Comparison of ENCODE assay signal across 8 cellular contexts in the genomic region with DNA sequence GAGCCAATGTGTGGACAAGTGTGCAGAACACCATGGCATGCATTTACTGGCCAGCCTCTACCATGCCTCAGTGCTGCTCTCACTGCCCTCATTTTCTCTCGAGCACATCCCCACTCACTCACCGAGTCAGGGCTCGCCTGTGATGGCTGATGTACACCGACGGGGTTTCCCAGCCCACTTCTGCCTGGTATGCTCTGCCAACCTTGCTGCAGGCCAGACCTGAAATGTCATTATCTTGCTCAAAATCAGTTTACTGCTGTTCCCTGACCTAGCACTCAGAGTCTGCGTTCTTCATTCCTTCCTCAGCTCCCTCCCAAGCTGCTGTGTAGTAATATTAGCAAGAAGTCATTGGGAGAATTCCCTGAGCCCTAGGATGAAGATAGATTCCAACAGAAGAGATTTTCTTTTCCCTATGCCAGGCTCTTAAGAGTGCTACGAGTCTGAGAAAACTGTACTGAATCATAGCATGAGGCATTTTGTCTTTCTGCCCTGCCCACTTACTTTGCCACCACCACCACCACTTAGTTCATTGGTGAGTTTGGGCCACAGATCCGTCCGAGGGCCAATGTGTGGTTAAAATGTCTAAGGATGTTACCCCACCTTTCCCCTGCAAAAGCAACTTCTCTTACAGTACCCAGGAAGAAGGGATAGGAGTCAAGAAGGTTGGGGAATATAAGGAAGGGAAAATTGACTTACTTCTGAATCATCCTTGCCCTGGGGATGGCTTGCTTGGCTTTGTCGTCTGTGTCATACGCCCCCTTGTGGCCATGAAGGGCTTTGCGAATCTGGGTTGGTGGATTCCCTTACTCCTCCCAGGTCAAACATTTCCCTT. TPM values are rescaled to one million over a fixed set of nuclear protein-coding genes. Genes with fewer than 3 reads are reported as not detected.
A peak's percentile ranks its signal among the peaks of the same experiment; 100 is the strongest.
DNase-seq lines count a peak whose midpoint lies in the region; ATAC-seq and TF ChIP-seq lines count a peak whose summit lies in the region.

No MANE protein-coding gene starts in this region.

- in situ Hi-C loops in G401 (cut with HindIII; ENCODE audit: low sequenced_read_pairs) = no loop called here

- DNase-seq in G401 (ENCODE audit: low spot score) = peak; percentile 54
- peak; percentile 67 for DNase-seq in NCI-H2227 (lab: John Stamatoyannopoulos, UW; ENCODE audit: unreplicated experiment)
- DNase-seq in activated B cell treated with CpG ODN at 0.5 μM for 24 hours = peak; percentile 29
- DNase-seq in central memory CD8-positive, alpha-beta T cell (ENCODE audit: low spot score in 2 of 2) = peak; percentile 21 to 22
- peak; percentile 71 for DNase-seq in left lobe of liver (ENCODE audit: low spot score)
- peak; percentile 50 to 55 for DNase-seq in stimulated activated CD4-positive, alpha-beta T cell treated with anti-CD3 and anti-CD28 coated beads, Interleukin-4, amount 100 ng/mL, for 4 hours

- H3K36me3 Mint-ChIP-seq in activated B cell treated with CpG ODN at 0.5 μM for 24 hours (ENCODE audit: low read depth) = no peaks in the 10 kb centered on the region
- no peaks in the 10 kb centered on the region for H3K36me3 Mint-ChIP-seq in central memory CD8-positive, alpha-beta T cell (ENCODE audit: insufficient read depth)

- no peaks in the 10 kb centered on the region for H3K4me1 Mint-ChIP-seq in activated B cell treated with CpG ODN at 0.5 μM for 24 hours
- no peaks in the 10 kb centered on the region for H3K4me1 Mint-ChIP-seq in central memory CD8-positive, alpha-beta T cell

- H3K4me3 Mint-ChIP-seq in activated B cell treated with CpG ODN at 0.5 μM for 24 hours = no peak overlapping the region
- H3K4me3 Mint-ChIP-seq in central memory CD8-positive, alpha-beta T cell = no peak overlapping the region

- H3K27ac Mint-ChIP-seq in activated B cell treated with CpG ODN at 0.5 μM for 24 hours = no peak overlapping the region
- H3K27ac Mint-ChIP-seq in central memory CD8-positive, alpha-beta T cell (ENCODE audit: low read depth) = no peak overlapping the region

- POLR2A ChIA-PET in activated B cell treated with CpG ODN at 0.5 μM for 24 hours (lab: Charles Lee) = no interaction called here

- H3K27me3 Mint-ChIP-seq in activated B cell treated with CpG ODN at 0.5 μM for 24 hours = no peaks in the 10 kb centered on the region
- peaks cover 8% of the 10 kb centered on the region for H3K27me3 Mint-ChIP-seq in central memory CD8-positive, alpha-beta T cell

- ATAC-seq in HG02763 (IDR thresholded peaks at IDR 0.05; ENCODE audit: unreplicated experiment) = peak; percentile 68
- ATAC-seq in activated B cell treated with CpG ODN at 0.5 μM for 24 hours (ENCODE audit: low read depth) = peak; percentile 56
- no peak for ATAC-seq in central memory CD8-positive, alpha-beta T cell (replicated peaks; ENCODE audit: extremely low read depth, poor library complexity, severe bottlenecking)
- ATAC-seq in left lobe of liver = peak; percentile 98
- no peak for ATAC-seq in GM18861 (IDR thresholded peaks at IDR 0.05; ENCODE audit: unreplicated experiment)

- intact Hi-C loops in activated B cell treated with CpG ODN at 0.5 μM for 24 hours (cut with micrococcal nuclease) = loop anchor here (2.0 kb wide), 1 partner anchor 51 kb away; the partner anchor contains the start of gene BMAL2

- H3K9me3 Mint-ChIP-seq in activated B cell treated with CpG ODN at 0.5 μM for 24 hours = no peaks in the 10 kb centered on the region
- no peaks in the 10 kb centered on the region for H3K9me3 Mint-ChIP-seq in central memory CD8-positive, alpha-beta T cell

- no peak for TF ChIP-seq CTCF in activated B cell treated with CpG ODN at 0.5 μM for 24 hours (IDR thresholded peaks at IDR 0.05)

- CTCF ChIA-PET in activated B cell treated with CpG ODN at 0.5 μM for 24 hours (lab: Charles Lee) = interaction anchor here (0.8 to 1.4 kb wide), 5 partner anchors 8 to 271 kb away, joined by 3 to 5 read pairs (median 3); no protein-coding TSS in a partner anchor

RNA-seq across cellular contexts. Expression of gene BMAL2, which starts 51.0 kb away (rescaled TPM):
- 1.9 and 8.4 TPM in 2 replicates for total RNA-seq in G401 (2014; rRNA removed; shearing (Covaris generic))
- total RNA-seq in activated B cell treated with CpG ODN at 0.5 μM for 24 hours = 4.2 and 5.4 TPM in 2 replicates
- total RNA-seq in left lobe of liver = 2.6 TPM

Comparison
In these comparisons a context has a peak if more than half of its experiments do, and no peak if none do; other contexts are left out.
1. ATAC-seq: peak in HG02763 (single experiment), activated B cell treated with CpG ODN at 0.5 μM for 24 hours (single experiment) and left lobe of liver (single experiment); none in central memory CD8-positive, alpha-beta T cell (single experiment) and GM18861 (single experiment).
2. Peak in every context shown above with its lines, with median percentiles within 50 percentile points of each other: DNase-seq.